ENCODE assay signal across 30 cellular contexts in the genomic region with DNA sequence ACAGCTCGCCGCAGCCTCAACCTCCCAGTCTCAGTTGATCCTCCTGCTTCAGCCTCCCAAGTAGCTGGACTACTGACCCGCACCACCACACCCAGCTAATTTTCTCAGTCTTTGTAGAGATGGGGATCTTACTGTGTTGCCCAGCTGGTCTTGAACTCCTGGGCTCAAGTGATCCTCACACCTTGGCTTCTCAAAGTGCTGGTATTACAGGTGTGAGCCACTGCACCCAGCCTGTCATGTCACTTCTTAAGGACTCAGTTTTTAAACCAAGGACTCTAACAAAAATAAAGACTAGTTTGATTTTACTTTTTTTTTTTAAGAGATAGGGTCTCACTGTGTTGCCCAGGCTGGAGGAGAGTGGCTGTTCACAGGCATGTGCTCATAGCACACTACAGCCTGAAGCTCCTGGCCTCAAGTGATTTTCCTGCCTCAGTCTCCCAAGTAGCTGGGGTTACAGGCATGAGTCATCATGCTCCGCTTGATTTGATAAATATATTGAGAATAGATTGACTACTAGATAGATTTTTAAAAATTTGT.
"Had no signal": no experiment of that assay in that cellular context is flagged by ENCODE, and none has a peak within 500 bp of the region (broad histone marks: within the 10 kb centered on the region; RNA-seq: fewer than 3 reads in every experiment).

No MANE protein-coding gene starts in this region.

- H3K4me3 Mint-ChIP-seq: naive thymus-derived CD8-positive, alpha-beta T cell; natural killer cell treated with Interleukin-12 subunit alpha and Interleukin-12 subunit beta and Interleukin-15 and Interleukin-18, amount 100 ng/mL, for 72 hours; nephron progenitor cell; neural crest cell; stimulated activated memory B cell treated with anti-CD40 and anti-IgM and Interleukin-4, amounts not matched to agents 10 μg/mL and 1 μg/mL and 100 μg/mL, for 72 hours; stimulated activated naive CD8-positive, alpha-beta T cell treated with anti-CD3 and anti-CD28 coated beads, Interleukin-15, amount 100 ng/mL, for 72 hours; type B pancreatic cell had no signal

- H3K27ac Mint-ChIP-seq: naive thymus-derived CD8-positive, alpha-beta T cell; natural killer cell treated with Interleukin-12 subunit alpha and Interleukin-12 subunit beta and Interleukin-15 and Interleukin-18, amount 100 ng/mL, for 72 hours; nephron progenitor cell; stimulated activated memory B cell treated with anti-CD40 and anti-IgM and Interleukin-4, amounts not matched to agents 10 μg/mL and 1 μg/mL and 100 μg/mL, for 72 hours; stimulated activated naive CD8-positive, alpha-beta T cell treated with anti-CD3 and anti-CD28 coated beads, Interleukin-15, amount 100 ng/mL, for 72 hours; type B pancreatic cell had no signal

- H3K4me1 Mint-ChIP-seq: naive thymus-derived CD8-positive, alpha-beta T cell; nephron progenitor cell; neural crest cell; stimulated activated memory B cell treated with anti-CD40 and anti-IgM and Interleukin-4, amounts not matched to agents 10 μg/mL and 1 μg/mL and 100 μg/mL, for 72 hours; stimulated activated naive CD8-positive, alpha-beta T cell treated with anti-CD3 and anti-CD28 coated beads, Interleukin-15, amount 100 ng/mL, for 72 hours had no signal

- H3K4me2 ChIP-seq: smooth muscle cell had no signal

- FAIRE-seq: pancreas had no signal

- ATAC-seq: naive thymus-derived CD8-positive, alpha-beta T cell; natural killer cell treated with Interleukin-12 subunit alpha and Interleukin-12 subunit beta and Interleukin-15 and Interleukin-18, amount 100 ng/mL, for 72 hours; pancreas; psoas muscle; right cardiac atrium; sciatic nerve; stimulated activated memory B cell treated with anti-CD40 and anti-IgM and Interleukin-4, amounts not matched to agents 10 μg/mL and 1 μg/mL and 100 μg/mL, for 72 hours; stimulated activated naive CD8-positive, alpha-beta T cell treated with anti-CD3 and anti-CD28 coated beads, Interleukin-15, amount 100 ng/mL, for 72 hours; stimulated activated naive CD8-positive, alpha-beta T cell treated with anti-CD3 and anti-CD28 coated beads, Interleukin-15, Interleukin-2, amounts not matched to agents 100 U/mL and 50 U/mL, for 24 hours; upper lobe of right lung had no signal

- H3K27ac ChIP-seq: neutrophil, pancreas, psoas muscle, skin epidermis, spleen, suprapubic skin, testis, tibial artery, transverse colon, upper lobe of right lung, uterus had no signal

- H3K36me3 Mint-ChIP-seq: natural killer cell treated with Interleukin-12 subunit alpha and Interleukin-12 subunit beta and Interleukin-15 and Interleukin-18, amount 100 ng/mL, for 72 hours had no signal

- H3K27me3 Mint-ChIP-seq: naive thymus-derived CD8-positive, alpha-beta T cell; natural killer cell treated with Interleukin-12 subunit alpha and Interleukin-12 subunit beta and Interleukin-15 and Interleukin-18, amount 100 ng/mL, for 72 hours; stimulated activated memory B cell treated with anti-CD40 and anti-IgM and Interleukin-4, amounts not matched to agents 10 μg/mL and 1 μg/mL and 100 μg/mL, for 72 hours; stimulated activated naive CD8-positive, alpha-beta T cell treated with anti-CD3 and anti-CD28 coated beads, Interleukin-15, amount 100 ng/mL, for 72 hours; type B pancreatic cell had no signal

- H3K9me3 Mint-ChIP-seq: naive thymus-derived CD8-positive, alpha-beta T cell; natural killer cell treated with Interleukin-12 subunit alpha and Interleukin-12 subunit beta and Interleukin-15 and Interleukin-18, amount 100 ng/mL, for 72 hours; nephron progenitor cell; neural crest cell; stimulated activated memory B cell treated with anti-CD40 and anti-IgM and Interleukin-4, amounts not matched to agents 10 μg/mL and 1 μg/mL and 100 μg/mL, for 72 hours; stimulated activated naive CD8-positive, alpha-beta T cell treated with anti-CD3 and anti-CD28 coated beads, Interleukin-15, amount 100 ng/mL, for 72 hours; type B pancreatic cell had no signal

- DNase-seq: naive thymus-derived CD8-positive, alpha-beta T cell; nephron progenitor cell; nucleus accumbens; pancreas; psoas muscle; right cardiac atrium; spleen; stimulated activated CD4-positive, alpha-beta T cell treated with anti-CD3 and anti-CD28 coated beads, Interleukin-12 subunit alpha, Interleukin-12 subunit beta, amount 100 ng/mL, for 4 hours; stimulated activated CD4-positive, alpha-beta T cell treated with anti-CD3 and anti-CD28 coated beads, Interleukin-1b, Interleukin-23, amount 100 ng/mL, for 48 hours; stimulated activated CD4-positive, alpha-beta T cell treated with anti-CD3 and anti-CD28 coated beads, Interleukin-4, amount 100 ng/mL, for 1 hour; stimulated activated CD4-positive, alpha-beta T cell treated with anti-CD3 and anti-CD28 coated beads, Interleukin-4, amount 100 ng/mL, for 4 hours; stimulated activated CD8-positive, alpha-beta memory T cell treated with anti-CD3 and anti-CD28 coated beads, Interleukin-4, amount 100 ng/mL, for 48 hours; stimulated activated naive CD4-positive, alpha-beta T cell; stimulated activated naive CD8-positive, alpha-beta T cell treated with anti-CD3 and anti-CD28 coated beads, Interleukin-15, amount 100 ng/mL, for 72 hours; stimulated activated naive CD8-positive, alpha-beta T cell treated with anti-CD3 and anti-CD28 coated beads, Interleukin-15, Interleukin-2, amounts not matched to agents 100 U/mL and 50 U/mL, for 24 hours; substantia nigra; testis; tibial artery; transverse colon; upper lobe of right lung; uterus had no signal

- H3K4me1 ChIP-seq: pancreas, psoas muscle, spleen, suprapubic skin, testis, tibial artery, transverse colon, upper lobe of right lung, uterus had no signal

- H3K4me3 ChIP-seq: pancreas, psoas muscle, skin epidermis, smooth muscle cell, spleen, suprapubic skin, testis, tibial artery, transverse colon, upper lobe of right lung, uterus had no signal

- H3K9me3 ChIP-seq: neutrophil, pancreas, psoas muscle, spleen, suprapubic skin, testis, tibial artery, transverse colon, upper lobe of right lung, uterus had no signal
